19 cellular contexts compared by ENCODE assay signal in genomic region chr1:191578281-191578680, GRCh38.
"Had no signal": no experiment of that assay in that cellular context is flagged by ENCODE, and none has a peak within 500 bp of the region (broad histone marks: within the 10 kb centered on the region; RNA-seq: fewer than 3 reads in every experiment).

No MANE protein-coding gene starts in this region.

- H3K4me1 ChIP-seq: SJCRH30 had no signal

- ATAC-seq: HepG2, SK-N-SH treated with all-trans-retinoic acid at 6 μM for 48 hours had no signal

- H3K36me3 ChIP-seq: MG63, SJCRH30 had no signal

- H3K4me3 ChIP-seq: MG63, SJCRH30 had no signal

- H3K27ac ChIP-seq: SJCRH30 had no signal

- H3K27me3 ChIP-seq: MG63, SJCRH30 had no signal

- H3K9me3 ChIP-seq: MG63, SJCRH30 had no signal

- DNase-seq: IMR-90, Karpas-422, KG1, MG63, NCI-H1092 treated with DMSO at 0.1 percent for 48 hours, NCI-H1436, NCI-H1694 treated with DMSO at 0.1 percent for 48 hours, NCI-H1930, NCI-H2081, NCI-H2107, NCI-H2227 treated with DMSO at 0.1 percent for 48 hours, NCI-H524, NCI-H526 treated with DMSO at 0.1 percent for 48 hours, NCI-H748 treated with DMSO at 0.1 percent for 48 hours, RPMI8226, SHP77 treated with DMSO at 0.1 percent for 48 hours, SJCRH30 had no signal
